ENCODE assay signal across 1 cellular context in genomic region chr15:90909449-90909848, GRCh38. TPM values are rescaled to one million over a fixed set of nuclear protein-coding genes. Genes with fewer than 3 reads are reported as not detected.
"Had no signal": no experiment of that assay in that cellular context is flagged by ENCODE, and none has a peak within 500 bp of the region (broad histone marks: within the 10 kb centered on the region; RNA-seq: fewer than 3 reads in every experiment).

No MANE protein-coding gene starts in this region.

RNA-seq across cellular contexts. Expression of gene FES, which starts 25.1 kb away (rescaled TPM):
- total RNA-seq: M059J had no signal
